ENCODE assay signal across 8 cellular contexts in genomic region chr21:42466700-42467612, GRCh38. TPM values are rescaled to one million over a fixed set of nuclear protein-coding genes. Genes with fewer than 3 reads are reported as not detected.
DNase-seq lines count a peak whose midpoint lies in the region; ATAC-seq, FAIRE-seq and TF ChIP-seq lines count a peak whose summit lies in the region.

No MANE protein-coding gene starts in this region.

- H3K4me1 ChIP-seq in H1 (replicated peaks in 1 of 4; ENCODE audit: control insufficient read depth in 3 of 4, insufficient read depth in 4 of 4, low read length in 3 of 4), result peaks cover 0 to 9% (median 8%) of the 10 kb centered on the region in 4 experiments; a peak in 6 of 7 replicates

- no peak overlapping the region for H3K27ac ChIP-seq in H1 (ENCODE audit: low read depth, low read length)

- peaks cover 8% of the 10 kb centered on the region for H3K9me3 Mint-ChIP-seq in progenitor cell of endocrine pancreas (ENCODE audit: low read depth)

- WGBS in H1 (ENCODE audit: extremely low coverage in 1 of 2, insufficient coverage in 1 of 2, insufficient read length in 1 of 2, insufficient replicate concordance in 2 of 2, low coverage in 1 of 2, low lambda C conversion rate in 2 of 2, missing lambda C conversion rate in 1 of 2), 2 experiments, result 79% methylated on average over 20 of the region's 20 CpGs; no CpG with 5 or more reads in 1 of the 2 experiments

- H3K36me3 ChIP-seq in H1 (ENCODE audit: control insufficient read depth in 2 of 4, insufficient read depth in 4 of 4, low read length in 3 of 4), result no peaks in the 10 kb centered on the region

- H2BK12ac ChIP-seq in H1 (ENCODE audit: low read depth, low read length), result no peak overlapping the region

- H3K23me2 ChIP-seq in H1 (ENCODE audit: low read depth, low read length), result no peaks in the 10 kb centered on the region; the same call in none of the 2 replicates

- no peak overlapping the region for H4K5ac ChIP-seq in H1 (ENCODE audit: insufficient read length, low read depth, low read length)

- no peaks in the 10 kb centered on the region for H3K79me2 ChIP-seq in H1 (ENCODE audit: control insufficient read depth in 1 of 2, insufficient read depth in 2 of 2, low read length in 2 of 2)

- H2AFZ ChIP-seq in H1 (ENCODE audit: low read length), result 0 out of 2 replicates have a peak overlapping the region, but pooled peaks have one; percentile 27

- H3K4ac ChIP-seq in H1 (replicated peaks; ENCODE audit: insufficient read length, low read depth, low read length), result no peak overlapping the region

- H3K27ac Mint-ChIP-seq in progenitor cell of endocrine pancreas, result peak overlapping the region; percentile 77

- H2AK5ac ChIP-seq in H1 (ENCODE audit: low read depth, low read length), result no peak overlapping the region

- no peak for TF ChIP-seq EP300 in H1 (IDR thresholded peaks at IDR 0.05; ENCODE audit: borderline replicate concordance in 1 of 2, low read depth in 2 of 2, low read length in 2 of 2)

- no peak overlapping the region for H3K4me3 ChIP-seq in H1 (ENCODE audit: extremely low read depth in 1 of 4, insufficient read depth in 2 of 4, low read depth in 3 of 4, low read length in 4 of 4)

- H4K91ac ChIP-seq in H1 (replicated peaks; ENCODE audit: insufficient read length, low read length), result no peak overlapping the region

- H3K14ac ChIP-seq in H1 (ENCODE audit: insufficient read length), result no peak overlapping the region

- H3K4me3 Mint-ChIP-seq in progenitor cell of endocrine pancreas (ENCODE audit: low read depth), result no peak overlapping the region

- H3K9ac ChIP-seq in H1 (replicated peaks in 1 of 4; ENCODE audit: extremely low read depth in 1 of 4, low read depth in 3 of 4, low read length in 3 of 4), result no peak overlapping the region

- peak; percentile 53 to 66 for TF ChIP-seq RAD21 in H1 (IDR thresholded peaks at IDR 0.05 in 1 of 2, conservative IDR thresholded peaks at IDR 0.05 in 1 of 2; ENCODE audit: low read depth in 2 of 2, low read length in 2 of 2)

- no peaks in the 10 kb centered on the region for H3K79me1 ChIP-seq in H1 (ENCODE audit: low read depth, low read length)

- peak; percentile 91 for FAIRE-seq in GM18507 (lab: Jason Lieb, UNC)
- peak; percentile 28 for FAIRE-seq in H1 (lab: Jason Lieb, UNC)

- no peak overlapping the region for H2BK15ac ChIP-seq in H1 (ENCODE audit: low read length)

- POLR2A ChIA-PET in H1 (lab: Charles Lee; ENCODE audit: partially characterized antibody), result interaction anchor here (1.9 kb wide), 1 partner anchor 9 kb away, joined by 4 read pairs; no protein-coding TSS in a partner anchor

- no peak for TF ChIP-seq POLR2A in H1 (IDR thresholded peaks at IDR 0.05; ENCODE audit: control extremely low read depth in 1 of 2, low read depth in 2 of 2, low read length in 2 of 2)

- H4K20me1 ChIP-seq in H1 (replicated peaks in 1 of 2; ENCODE audit: control insufficient read depth in 1 of 2, insufficient read depth in 2 of 2, low read length in 2 of 2), result no peaks in the 10 kb centered on the region

- no peaks in the 10 kb centered on the region; a peak in 1 of 7 replicates for H3K27me3 ChIP-seq in H1 (replicated peaks in 1 of 4; ENCODE audit: control insufficient read depth in 3 of 4, extremely low read depth in 1 of 4, insufficient read depth in 3 of 4, low read length in 3 of 4)

- H3K4me2 ChIP-seq in H1 (ENCODE audit: insufficient read depth in 1 of 2, low read depth in 2 of 2, low read length in 2 of 2), result no peak overlapping the region

- no peak overlapping the region for H2BK120ac ChIP-seq in H1 (replicated peaks; ENCODE audit: low read depth, low read length)

- H3K4me1 Mint-ChIP-seq in progenitor cell of endocrine pancreas (ENCODE audit: low read depth), result peaks cover 30% of the 10 kb centered on the region

- no peak for ATAC-seq in esophagus mucosa
- no peak for ATAC-seq in HG03135 (IDR thresholded peaks at IDR 0.05; ENCODE audit: unreplicated experiment)
- no peak for ATAC-seq in HG02763 (IDR thresholded peaks at IDR 0.05; ENCODE audit: unreplicated experiment)

- no peak overlapping the region for H3K56ac ChIP-seq in H1 (replicated peaks; ENCODE audit: insufficient read length, low read depth, low read length)

- no peaks in the 10 kb centered on the region for H3K27me3 Mint-ChIP-seq in progenitor cell of endocrine pancreas

- H2BK20ac ChIP-seq in H1 (ENCODE audit: low read length), result no peak overlapping the region

- no peaks in the 10 kb centered on the region for H3K36me3 Mint-ChIP-seq in progenitor cell of endocrine pancreas (ENCODE audit: insufficient read depth)

- peak; percentile 18 to 58 (median 55) for TF ChIP-seq CTCF in H1 (IDR thresholded peaks at IDR 0.05; ENCODE audit: control extremely low read depth in 1 of 3, insufficient read depth in 1 of 3, low read depth in 1 of 3, low read length in 3 of 3)
- peak; percentile 28 for TF ChIP-seq CTCF in progenitor cell of endocrine pancreas (IDR thresholded peaks at IDR 0.05; ENCODE audit: unreplicated experiment)

- no peak overlapping the region for H3K18ac ChIP-seq in H1 (ENCODE audit: extremely low read depth, low read length)

- DNase-seq in AML-193 (lab: John Stamatoyannopoulos, UW), result peak; percentile 66 to 79
- DNase-seq in GM18507 (ENCODE audit: extremely low spot score, insufficient read length, low read depth), result no peak
- DNase-seq in NOMO-1 treated with DMSO at 0.1 percent for 48 hours (lab: John Stamatoyannopoulos, UW; ENCODE audit: unreplicated experiment), result peak; percentile 40
- no peak for DNase-seq in H1 (ENCODE audit: low read depth in 1 of 2, low spot score in 2 of 2)
- no peak for DNase-seq in progenitor cell of endocrine pancreas (ENCODE audit: low spot score, unreplicated experiment)

- CTCF ChIA-PET in H1 (lab: Charles Lee; ENCODE audit: partially characterized antibody), result interaction anchor here (0.7 to 2.0 kb wide), 18 partner anchors 10 to 304 kb away, joined by 3 to 19 read pairs (median 4); partner anchors contain the start of gene RSPH1

- no peaks in the 10 kb centered on the region; a peak in 1 of 4 replicates for H3K9me3 ChIP-seq in H1 (ENCODE audit: insufficient read depth in 2 of 2, low read depth in 1 of 2, low read length in 1 of 2)

- H3K23ac ChIP-seq in H1 (ENCODE audit: insufficient read length), result no peak overlapping the region

- no peak overlapping the region for H4K8ac ChIP-seq in H1 (ENCODE audit: extremely low read depth, insufficient read depth, low read length)

- H2BK5ac ChIP-seq in H1 (ENCODE audit: low read depth, low read length), result no peak overlapping the region

RNA-seq across cellular contexts. Expression of gene RSPH1, which starts 29.1 kb away (rescaled TPM):
- total RNA-seq in H1 (2021; fragmentation: NEBNext Ultra II Directional; extraction: Animal tissue kit (Norgen Biotek cat#: 25700)), result 0.36 TPM in 1 of 2 replicates, not detected in the other
- 0.08 and 0.24 TPM in 2 replicates for polyA plus RNA-seq in H1 (2011; rRNA removed)
- polyA plus RNA-seq in H1 (2011; cell fraction: cytosol; rRNA removed), result 0.39 TPM
- 0.23 TPM for polyA plus RNA-seq in H1 (2011; cell fraction: nucleus; rRNA removed)
- polyA plus RNA-seq in H1 (2012, experiment 1 of 2), result 0.37 to 0.63 TPM (median 0.46 TPM) in 4 replicates
- polyA plus RNA-seq in H1 (2012, experiment 2 of 2), result 0.33 TPM
- 0.34 TPM for polyA plus RNA-seq in H1 (2013, experiment 1 of 2)
- 0.42 TPM for polyA plus RNA-seq in H1 (2013, experiment 2 of 2)
- 0.17 TPM in 1 of 2 replicates, not detected in the other for polyA minus RNA-seq in H1 (2011; rRNA and poly(A)+ RNA removed)
- not detected for polyA minus RNA-seq in H1 (2011; cell fraction: cytosol; rRNA and poly(A)+ RNA removed)
- polyA minus RNA-seq in H1 (2011; cell fraction: nucleus; rRNA and poly(A)+ RNA removed), result 0.30 TPM
- total RNA-seq in progenitor cell of endocrine pancreas (4.4 and 7.1 TPM in 2 replicates), esophagus mucosa (0.24 TPM)

RNA-seq across cellular contexts. Expression of gene SLC37A1, which starts 46.7 kb away (rescaled TPM):
- total RNA-seq in H1 (2021; fragmentation: NEBNext Ultra II Directional; extraction: Animal tissue kit (Norgen Biotek cat#: 25700)), result 23.7 and 30.9 TPM in 2 replicates
- polyA plus RNA-seq in H1 (2011; rRNA removed), result 15.6 and 21.8 TPM in 2 replicates
- 17.7 TPM for polyA plus RNA-seq in H1 (2011; cell fraction: cytosol; rRNA removed)
- polyA plus RNA-seq in H1 (2011; cell fraction: nucleus; rRNA removed), result 45.7 TPM
- 18.7 to 35.5 TPM (median 31.5 TPM) in 4 replicates for polyA plus RNA-seq in H1 (2012, experiment 1 of 2)
- polyA plus RNA-seq in H1 (2012, experiment 2 of 2), result 20.3 TPM
- polyA plus RNA-seq in H1 (2013, experiment 1 of 2), result 29.6 TPM
- polyA plus RNA-seq in H1 (2013, experiment 2 of 2), result 31.0 TPM
- 23.3 and 27.0 TPM in 2 replicates for polyA minus RNA-seq in H1 (2011; rRNA and poly(A)+ RNA removed)
- 21.7 TPM for polyA minus RNA-seq in H1 (2011; cell fraction: cytosol; rRNA and poly(A)+ RNA removed)
- polyA minus RNA-seq in H1 (2011; cell fraction: nucleus; rRNA and poly(A)+ RNA removed), result 33.3 TPM
- total RNA-seq in progenitor cell of endocrine pancreas (58.4 and 60.2 TPM in 2 replicates), esophagus mucosa (13.9 TPM)

Comparison
In these comparisons a context has a peak if more than half of its experiments do, and no peak if none do; other contexts are left out.
1. DNase-seq: peak in AML-193 (2 of 2) and NOMO-1 treated with DMSO at 0.1 percent for 48 hours (single experiment); none in GM18507 (single experiment), H1 (0 of 2) and progenitor cell of endocrine pancreas (single experiment).